ENCODE assay signal across 17 cellular contexts in genomic region chr12:12209043-12209442, GRCh38. TPM values are rescaled to one million over a fixed set of nuclear protein-coding genes. Genes with fewer than 3 reads are reported as not detected.
A peak's percentile ranks its signal among the peaks of the same experiment; 100 is the strongest.
DNase-seq lines count a peak whose midpoint lies in the region; ATAC-seq and TF ChIP-seq lines count a peak whose summit lies in the region.
"Had no signal": no experiment of that assay in that cellular context is flagged by ENCODE, and none has a peak within 500 bp of the region (broad histone marks: within the 10 kb centered on the region; RNA-seq: fewer than 3 reads in every experiment).

No MANE protein-coding gene starts in this region.

- peaks cover 3% of the 10 kb centered on the region for H3K9me3 Mint-ChIP-seq in nephron progenitor cell
- no peaks in the 10 kb centered on the region for H3K9me3 Mint-ChIP-seq in naive thymus-derived CD8-positive, alpha-beta T cell
- H3K9me3 Mint-ChIP-seq: CD8-positive, alpha-beta memory T cell; HFFc6 had no signal

- H3K4me1 Mint-ChIP-seq in nephron progenitor cell: peaks cover 7% of the 10 kb centered on the region
- H3K4me1 Mint-ChIP-seq in naive thymus-derived CD8-positive, alpha-beta T cell: peaks cover 12 to 23% (median 18%) of the 10 kb centered on the region in 4 donors

- H3K27me3 ChIP-seq in A673 (replicated peaks; ENCODE audit: insufficient read depth, low read depth, low read length, poor library complexity): no peaks in the 10 kb centered on the region
- H3K27me3 ChIP-seq in GM23248 (replicated peaks; ENCODE audit: insufficient read depth): no peaks in the 10 kb centered on the region
- H3K27me3 ChIP-seq: BLaER1 had no signal

- H3K79me2 ChIP-seq in GM23248 (ENCODE audit: insufficient read depth): peaks cover 93% of the 10 kb centered on the region

- POLR2A ChIA-PET in A673 (lab: Charles Lee; ENCODE audit: low non-redundant PET): no interaction called here
- POLR2A ChIA-PET in naive thymus-derived CD8-positive, alpha-beta T cell (lab: Charles Lee): no interaction called here

- no peaks in the 10 kb centered on the region for H3K9me3 ChIP-seq in A673 (ENCODE audit: low read depth, low read length, poor library complexity, severe bottlenecking)
- H3K9me3 ChIP-seq in GM23248 (ENCODE audit: low read depth): no peaks in the 10 kb centered on the region
- H3K9me3 ChIP-seq: Caco-2 had no signal

- peaks cover 14% of the 10 kb centered on the region; the same call in 1 of the 2 replicates for H4K20me1 ChIP-seq in GM23248 (ENCODE audit: insufficient read depth)

- TF ChIP-seq CTCF in A673 (conservative IDR thresholded peaks at IDR 0.05; ENCODE audit: low read depth, low read length) (no peak), nephron progenitor cell (IDR thresholded peaks at IDR 0.05) (no peak)

- H3K36me3 ChIP-seq in A673 (ENCODE audit: insufficient read depth, low read length, poor library complexity, severe bottlenecking) (no peaks in the 10 kb centered on the region), GM23248 (ENCODE audit: low read depth) (no peaks in the 10 kb centered on the region)

- no peaks in the 10 kb centered on the region for H3F3A ChIP-seq in GM23248 (ENCODE audit: insufficient read depth)

- no TSS peak for BruUV-seq in A673 (replicated peaks; lab: Mats Ljungman, UMichigan)

- no peak overlapping the region for H3K9ac ChIP-seq in GM23248
- H3K9ac ChIP-seq: BLaER1 had no signal

- TF ChIP-seq POLR2A in erythroblast (IDR thresholded peaks at IDR 0.05; ENCODE audit: low read length): no peak

- H3K36me3 Mint-ChIP-seq in nephron progenitor cell (ENCODE audit: low read depth): peaks cover 38% of the 10 kb centered on the region
- H3K36me3 Mint-ChIP-seq in naive thymus-derived CD8-positive, alpha-beta T cell: peaks cover 0 to 8% (median 6%) of the 10 kb centered on the region in 3 donors

- WGBS in GM23248 (ENCODE audit: low coverage in 1 of 2, low lambda C conversion rate in 2 of 2, missing lambda C conversion rate in 2 of 2), 2 experiments: 96 to 99% methylated on average over 3 of the region's 3 CpGs

- H3K4me2 ChIP-seq in GM23248 (ENCODE audit: unreplicated experiment): no peak overlapping the region
- H3K4me2 ChIP-seq: BLaER1 had no signal

- intact Hi-C loops in A673 (cut with micrococcal nuclease; ENCODE audit: unreplicated experiment): no loop called here

- H3K4me3 ChIP-seq in A673 (ENCODE audit: low read depth, low read length, poor library complexity, severe bottlenecking) (peak overlapping the region; percentile 8), GM23248 (no peak overlapping the region)
- H3K4me3 ChIP-seq: BLaER1 had no signal

- H3K4me3 Mint-ChIP-seq in nephron progenitor cell: no peak overlapping the region
- H3K4me3 Mint-ChIP-seq in naive thymus-derived CD8-positive, alpha-beta T cell: no peak overlapping the region
- H3K4me3 Mint-ChIP-seq: CD8-positive, alpha-beta memory T cell; HFFc6 had no signal

- no peaks in the 10 kb centered on the region for H3K9me2 ChIP-seq in GM23248 (ENCODE audit: insufficient read depth)

- H3K27ac Mint-ChIP-seq in nephron progenitor cell: peak overlapping the region; percentile 16
- no peak overlapping the region for H3K27ac Mint-ChIP-seq in naive thymus-derived CD8-positive, alpha-beta T cell
- H3K27ac Mint-ChIP-seq: CD8-positive, alpha-beta memory T cell; HFFc6 had no signal

- no peaks in the 10 kb centered on the region for H3K27me3 Mint-ChIP-seq in nephron progenitor cell (ENCODE audit: low read depth, poor library complexity)
- H3K27me3 Mint-ChIP-seq in naive thymus-derived CD8-positive, alpha-beta T cell: peaks cover 0 to 3% (median 0%) of the 10 kb centered on the region in 5 donors

- CTCF ChIA-PET in A673 (lab: Charles Lee): interaction anchor here (0.6 kb wide), 1 partner anchor 52 kb away, joined by 6 read pairs; no protein-coding TSS in a partner anchor

- H3K4me1 ChIP-seq in A673 (ENCODE audit: insufficient read depth, low read length, poor library complexity, severe bottlenecking) (peaks cover 68% of the 10 kb centered on the region), GM23248 (ENCODE audit: insufficient read depth) (peaks cover 6% of the 10 kb centered on the region; the same call in 1 of the 2 replicates)
- H3K4me1 ChIP-seq: BLaER1 had no signal

- no peak for ATAC-seq in naive thymus-derived CD8-positive, alpha-beta T cell
- ATAC-seq in stimulated activated naive CD8-positive, alpha-beta T cell treated with anti-CD3 and anti-CD28 coated beads, Interleukin-15, Interleukin-2, amounts not matched to agents 100 U/mL and 50 U/mL, for 24 hours: no peak
- no peak for ATAC-seq in HG02981 (IDR thresholded peaks at IDR 0.05; ENCODE audit: unreplicated experiment)

- DNase-seq in A673 (ENCODE audit: low spot score): peak; percentile 63
- DNase-seq in GM23248: peak; percentile 15
- peak; percentile 33 to 50 for DNase-seq in erythroblast (lab: John Stamatoyannopoulos, UW)
- no peak for DNase-seq in nephron progenitor cell
- no peak for DNase-seq in naive thymus-derived CD8-positive, alpha-beta T cell
- no peak for DNase-seq in stimulated activated naive CD8-positive, alpha-beta T cell treated with anti-CD3 and anti-CD28 coated beads, Interleukin-15, Interleukin-2, amounts not matched to agents 100 U/mL and 50 U/mL, for 24 hours
- no peak for DNase-seq in stimulated activated CD4-positive, alpha-beta T cell treated with anti-CD3 and anti-CD28 coated beads, Interleukin-4, amount 100 ng/mL, for 24 hours
- DNase-seq: AML-193; Caco-2; CD8-positive, alpha-beta memory T cell; DND-41; GF-D8; HCEC 1CT; HFFc6 had no signal

- H3K27ac ChIP-seq in A673 (ENCODE audit: low read depth, low read length, poor library complexity, severe bottlenecking) (peak overlapping the region; percentile 76), GM23248 (no peak overlapping the region)
- H3K27ac ChIP-seq: BLaER1, HL-60 had no signal

- no peak overlapping the region for H2AFZ ChIP-seq in GM23248

- in situ Hi-C loops in GM23248 (cut with MboI): no loop called here

RNA-seq across cellular contexts. Expression of gene LRP6, which starts 57.8 kb away (rescaled TPM):
- 97.4 and 108 TPM in 2 replicates for total RNA-seq in A673 (2021)
- 19.2 and 20.1 TPM in 2 replicates for total RNA-seq in GM23248 (2014; rRNA removed; shearing (Covaris generic))
- polyA plus RNA-seq in GM23248 (2016; fragmentation: Nextera tagmentation; extraction: Ambion mirVana): 10.3 and 10.8 TPM in 2 replicates
- total RNA-seq in naive thymus-derived CD8-positive, alpha-beta T cell: 1 to 10 TPM; 7.6 to 7.8 TPM
- 1 to 10 TPM; 1.4 to 2.2 (median 1.9) TPM for polyA plus RNA-seq in naive thymus-derived CD8-positive, alpha-beta T cell

Comparison
In these comparisons a context has a peak if more than half of its experiments do, and no peak if none do; other contexts are left out.
1. DNase-seq: peak in A673 (single experiment), GM23248 (single experiment) and erythroblast (2 of 2); none in nephron progenitor cell (single experiment), naive thymus-derived CD8-positive, alpha-beta T cell (0 of 10), stimulated activated naive CD8-positive, alpha-beta T cell treated with anti-CD3 and anti-CD28 coated beads, Interleukin-15, Interleukin-2, amounts not matched to agents 100 U/mL and 50 U/mL, for 24 hours (single experiment) and stimulated activated CD4-positive, alpha-beta T cell treated with anti-CD3 and anti-CD28 coated beads, Interleukin-4, amount 100 ng/mL, for 24 hours (single experiment).